In genomic region chr12:48157889-48158370, GRCh38 we compare ENCODE assay signal across 8 cellular contexts. TPM values are rescaled to one million over a fixed set of nuclear protein-coding genes. Genes with fewer than 3 reads are reported as not detected.
DNase-seq lines count a peak whose midpoint lies in the region; TF ChIP-seq lines count a peak whose summit lies in the region.

No MANE protein-coding gene starts in this region.

- DNase-seq in A673 (ENCODE audit: low spot score) (no peak), HFFc6 (no peak), anterior cingulate cortex (lab: John Stamatoyannopoulos, UW) (no peak), NCI-H2171 treated with DMSO at 0.1 percent for 48 hours (lab: John Stamatoyannopoulos, UW) (no peak), middle frontal gyrus (ENCODE audit: extremely low spot score, low spot score) (no peak)
- DNase-seq in activated effector memory CD4-positive, alpha-beta T cell treated with anti-CD3 and anti-CD28 coated beads, Interleukin-2, amount 50 U/mL, for 16 hours = no peak

- H3K27ac Mint-ChIP-seq in HFFc6 = peak overlapping the region; percentile 91

- no peaks in the 10 kb centered on the region for H3K9me3 Mint-ChIP-seq in HFFc6

- POLR2A ChIA-PET in A673 (lab: Charles Lee; ENCODE audit: low non-redundant PET) = no interaction called here

- H3K4me3 ChIP-seq in A673 (ENCODE audit: low read depth, low read length, poor library complexity, severe bottlenecking) (peak overlapping the region; percentile 74), mononuclear cell (ENCODE audit: low read length) (peak overlapping the region; percentile 88)

- CTCF ChIA-PET in A673 (lab: Charles Lee) = interaction anchor here (0.8 to 1.0 kb wide), 2 partner anchors 38 to 216 kb away, joined by 3 read pairs; no protein-coding TSS in a partner anchor

- H3K27me3 Mint-ChIP-seq in HFFc6 (ENCODE audit: insufficient read depth) = peaks cover 6% of the 10 kb centered on the region

- no peak for TF ChIP-seq CTCF in A673 (conservative IDR thresholded peaks at IDR 0.05; ENCODE audit: low read depth, low read length)
- peak; percentile 11; the same call in 1 of the 2 replicates for TF ChIP-seq CTCF in HFFc6 (IDR thresholded peaks at IDR 0.05)

- intact Hi-C loops in A673 (cut with micrococcal nuclease; ENCODE audit: unreplicated experiment) = loop anchor here (5.0 kb wide), 1 partner anchor 51 kb away; the partner anchor contains the start of gene SENP1

- peaks cover 4% of the 10 kb centered on the region for H3K4me1 ChIP-seq in A673 (ENCODE audit: insufficient read depth, low read length, poor library complexity, severe bottlenecking)
- H3K4me1 ChIP-seq in mononuclear cell (ENCODE audit: insufficient read depth, low read length) = peaks cover 23% of the 10 kb centered on the region

- H3K27me3 ChIP-seq in A673 (replicated peaks; ENCODE audit: insufficient read depth, low read depth, low read length, poor library complexity) (no peaks in the 10 kb centered on the region), mononuclear cell (ENCODE audit: insufficient read depth, low read length) (no peaks in the 10 kb centered on the region)

- peaks cover 36% of the 10 kb centered on the region for H3K4me1 Mint-ChIP-seq in HFFc6 (ENCODE audit: low read depth)

- H3K27ac ChIP-seq in A673 (ENCODE audit: low read depth, low read length, poor library complexity, severe bottlenecking) (peak overlapping the region; percentile 52), angular gyrus (ENCODE audit: low read depth, low read length) (peak overlapping the region; percentile 87)

- peaks cover 10% of the 10 kb centered on the region; the same call in 1 of the 2 replicates for H3K36me3 Mint-ChIP-seq in HFFc6 (ENCODE audit: low read depth)

- H3K4me3 Mint-ChIP-seq in HFFc6 = peak overlapping the region; percentile 96

- BruUV-seq in A673 (replicated peaks; lab: Mats Ljungman, UMichigan) = no TSS peak

- H3K9me3 ChIP-seq in A673 (ENCODE audit: low read depth, low read length, poor library complexity, severe bottlenecking) (no peaks in the 10 kb centered on the region), mononuclear cell (ENCODE audit: low read depth, low read length) (no peaks in the 10 kb centered on the region)

- no peaks in the 10 kb centered on the region for H3K36me3 ChIP-seq in A673 (ENCODE audit: insufficient read depth, low read length, poor library complexity, severe bottlenecking)

RNA-seq across cellular contexts. Expression of gene ASB8, which starts 0.6 kb away (rescaled TPM):
- total RNA-seq in A673 (2021) = 23.5 and 24.1 TPM in 2 replicates
- total RNA-seq in HFFc6 (2021; fragmentation: NEBNext Ultra II Directional; extraction: Animal tissue kit (Norgen Biotek cat#: 25700)) = 10 to 100 TPM; 30.9 to 41.8 (median 34.6) TPM
- total RNA-seq in mononuclear cell = 47.3 TPM

RNA-seq across cellular contexts. Expression of gene CCDC184, which starts 25.5 kb away (rescaled TPM):
- total RNA-seq in A673 (2021) (0.63 and 0.69 TPM in 2 replicates), mononuclear cell (0.63 TPM)
- total RNA-seq in HFFc6 (2021; fragmentation: NEBNext Ultra II Directional; extraction: Animal tissue kit (Norgen Biotek cat#: 25700)) = under 1 TPM; 0.45 to 0.86 (median 0.59) TPM

RNA-seq across cellular contexts. Expression of gene PFKM, which starts 38.8 kb away (rescaled TPM):
- 114 and 130 TPM in 2 replicates for total RNA-seq in A673 (2021)
- total RNA-seq in HFFc6 (2021; fragmentation: NEBNext Ultra II Directional; extraction: Animal tissue kit (Norgen Biotek cat#: 25700)) = 10 to 100 TPM; 67.7 to 87.1 (median 73.3) TPM
- 4.3 TPM for total RNA-seq in mononuclear cell

RNA-seq across cellular contexts. Expression of gene OR10AD1, which starts 45.2 kb away (rescaled TPM):
- total RNA-seq in A673 (2021) = not detected in 2 replicates
- total RNA-seq in HFFc6 (2021; fragmentation: NEBNext Ultra II Directional; extraction: Animal tissue kit (Norgen Biotek cat#: 25700)) = not detected
- not detected for total RNA-seq in mononuclear cell

RNA-seq across cellular contexts. Expression of gene SENP1, which starts 52.1 kb away (rescaled TPM):
- 39.4 and 41.6 TPM in 2 replicates for total RNA-seq in A673 (2021)
- 10 to 100 TPM; 13.3 to 24.7 (median 17.2) TPM for total RNA-seq in HFFc6 (2021; fragmentation: NEBNext Ultra II Directional; extraction: Animal tissue kit (Norgen Biotek cat#: 25700))
- 52.9 TPM for total RNA-seq in mononuclear cell

Comparison
In these comparisons a context has a peak if more than half of its experiments do, and no peak if none do; other contexts are left out.
1. RNA of gene PFKM, which starts 38.8 kb away (total RNA-seq): 114 to 130 TPM in A673 and 67.7 to 87.1 TPM in HFFc6; 4.3 TPM in mononuclear cell (single experiment); every median in the first group is over 10 times any median in the second.